8 cellular contexts compared by ENCODE assay signal in the genomic region with DNA sequence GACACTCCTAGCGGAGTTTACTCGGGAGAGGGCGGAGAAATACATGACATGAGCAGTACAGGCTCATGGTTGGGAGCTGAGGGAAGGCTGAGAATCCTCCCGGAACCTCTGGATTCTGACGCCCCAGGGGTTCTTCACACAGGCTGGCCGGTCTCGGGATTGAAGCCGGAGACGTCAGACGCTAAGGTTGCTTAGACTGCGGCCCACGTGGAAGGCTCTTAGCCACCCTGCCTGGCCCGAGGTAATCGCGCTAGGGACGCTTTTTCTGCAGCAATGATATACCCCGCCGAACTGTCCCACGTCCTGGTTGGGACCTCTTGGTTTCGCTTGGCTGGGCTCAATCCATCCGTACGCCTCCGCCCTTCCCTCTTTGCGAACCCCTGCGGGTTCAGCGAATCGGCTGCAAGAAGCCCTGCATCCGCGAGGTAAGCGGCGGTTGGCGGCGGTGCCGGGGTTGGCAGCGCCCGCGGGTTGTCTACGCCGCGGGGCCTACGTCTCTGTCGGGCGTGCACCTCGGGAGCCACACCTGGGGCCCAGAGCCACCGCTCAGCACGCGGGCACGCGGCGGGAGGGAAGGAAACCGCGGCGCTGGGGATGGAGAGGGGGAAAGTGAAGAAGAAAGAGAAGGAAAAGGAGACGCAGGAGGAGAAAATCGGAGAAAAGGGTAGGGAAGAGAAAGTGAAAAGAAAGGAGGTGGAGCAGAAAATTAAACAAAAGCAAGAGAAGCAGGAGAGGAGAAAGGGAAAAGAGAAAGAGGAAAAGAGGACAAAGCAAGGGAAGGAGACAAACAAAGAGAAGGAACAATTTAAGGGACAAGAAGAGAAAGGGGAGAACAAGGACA. TPM values are rescaled to one million over a fixed set of nuclear protein-coding genes. Genes with fewer than 3 reads are reported as not detected.
DNase-seq lines count a peak whose midpoint lies in the region; ATAC-seq and TF ChIP-seq lines count a peak whose summit lies in the region.

A gene with protein sequence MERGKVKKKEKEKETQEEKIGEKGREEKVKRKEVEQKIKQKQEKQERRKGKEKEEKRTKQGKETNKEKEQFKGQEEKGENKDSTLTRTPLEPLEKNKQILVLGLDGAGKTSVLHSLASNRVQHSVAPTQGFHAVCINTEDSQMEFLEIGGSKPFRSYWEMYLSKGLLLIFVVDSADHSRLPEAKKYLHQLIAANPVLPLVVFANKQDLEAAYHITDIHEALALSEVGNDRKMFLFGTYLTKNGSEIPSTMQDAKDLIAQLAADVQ (plus strand): TSS at position 523 of the 841 bp plus-strand sequence. CDS start 72 bp downstream, at position 595.

- H3K4ac ChIP-seq in trophoblast cell (ENCODE audit: low read depth, low read length) = no peak within 1 kb of the TSS

- no peak within 1 kb of the TSS for H4K12ac ChIP-seq in trophoblast cell (ENCODE audit: low read depth, low read length)

- H3K27me3 ChIP-seq in OCI-LY1 (ENCODE audit: insufficient read depth, low read length) (no peaks in the 10 kb centered on the region), cardiac muscle cell (peaks cover 16% of the 10 kb centered on the region), trophoblast cell (ENCODE audit: insufficient read depth, low read length) (peaks cover 19% of the 10 kb centered on the region), thyroid gland (no peaks in the 10 kb centered on the region)

- peak within 1 kb of the TSS; percentile 81 for H3K27ac Mint-ChIP-seq in activated naive CD4-positive, alpha-beta T cell treated with anti-CD3 and anti-CD28 coated beads, Interleukin-2, amount 50 U/mL, for 24 hours

- ATAC-seq in HG02571 (IDR thresholded peaks at IDR 0.05; ENCODE audit: unreplicated experiment) = peak; percentile 58
- no peak for ATAC-seq in GM18867 (IDR thresholded peaks at IDR 0.05; ENCODE audit: unreplicated experiment)

- no peak for TF ChIP-seq POLR2A in thyroid gland (IDR thresholded peaks at IDR 0.05)

- H3K23ac ChIP-seq in trophoblast cell (ENCODE audit: low read length) = no peak within 1 kb of the TSS

- H3K4me3 ChIP-seq in OCI-LY1 (ENCODE audit: low read depth, low read length, poor library complexity, severe bottlenecking) (peak within 1 kb of the TSS; percentile 49), cardiac muscle cell (peak within 1 kb of the TSS; percentile 29), trophoblast cell (ENCODE audit: low read depth, low read length) (peak within 1 kb of the TSS; percentile 53), thyroid gland (replicated peaks in 1 of 3) (peak within 1 kb of the TSS in 2 of 3 donors; percentile 2 to 45)

- H3K9ac ChIP-seq in OCI-LY1 (ENCODE audit: low read length) (no peak within 1 kb of the TSS; the same call in 1 of the 2 replicates), trophoblast cell (ENCODE audit: low read length) (no peak within 1 kb of the TSS)

- H3K79me1 ChIP-seq in trophoblast cell (ENCODE audit: low read length) = no peaks in the 10 kb centered on the region

- no peak within 1 kb of the TSS for H2BK120ac ChIP-seq in trophoblast cell (ENCODE audit: insufficient read depth, low read length, poor library complexity)

- H3K36me3 ChIP-seq in OCI-LY1 (ENCODE audit: insufficient read depth, low read length) (peaks cover 30% of the 10 kb centered on the region), cardiac muscle cell (peaks cover 15% of the 10 kb centered on the region), trophoblast cell (ENCODE audit: control insufficient read depth in 1 of 2, insufficient read depth in 2 of 2, low read length in 2 of 2) (peaks cover 5 to 6% of the 10 kb centered on the region in 2 experiments), thyroid gland (peaks cover 9 to 17% of the 10 kb centered on the region in 2 donors)

- no peak within 1 kb of the TSS for H4K91ac ChIP-seq in trophoblast cell (ENCODE audit: low read depth, low read length)

- H3K27me3 Mint-ChIP-seq in activated naive CD4-positive, alpha-beta T cell treated with anti-CD3 and anti-CD28 coated beads, Interleukin-2, amount 50 U/mL, for 24 hours = peaks cover 2% of the 10 kb centered on the region

- H3K4me1 ChIP-seq in OCI-LY1 (ENCODE audit: insufficient read depth, low read length, severe bottlenecking) (peaks cover 9% of the 10 kb centered on the region), cardiac muscle cell (ENCODE audit: low read depth) (peaks cover 7% of the 10 kb centered on the region), trophoblast cell (ENCODE audit: control insufficient read depth in 1 of 2, insufficient read depth in 2 of 2, low read length in 2 of 2) (peaks cover 6 to 10% of the 10 kb centered on the region in 2 experiments), thyroid gland (peaks cover 11% of the 10 kb centered on the region in 2 donors)

- H2AK5ac ChIP-seq in trophoblast cell (ENCODE audit: low read length) = no peak within 1 kb of the TSS

- H3K36me3 Mint-ChIP-seq in activated naive CD4-positive, alpha-beta T cell treated with anti-CD3 and anti-CD28 coated beads, Interleukin-2, amount 50 U/mL, for 24 hours = peaks cover 8% of the 10 kb centered on the region

- H3K14ac ChIP-seq in trophoblast cell (ENCODE audit: low read length) = no peak within 1 kb of the TSS

- no peaks in the 10 kb centered on the region for H3F3A ChIP-seq in OCI-LY1 (ENCODE audit: insufficient read depth, low read length)

- H3K9me3 ChIP-seq in OCI-LY1 (ENCODE audit: low read length) (no peaks in the 10 kb centered on the region), cardiac muscle cell (ENCODE audit: low read depth) (no peaks in the 10 kb centered on the region), trophoblast cell (ENCODE audit: insufficient read depth, low read depth, low read length) (no peaks in the 10 kb centered on the region), thyroid gland (no peaks in the 10 kb centered on the region)

- intact Hi-C loops in thyroid gland (cut with DNase I) = no loop called here

- no peaks in the 10 kb centered on the region for H4K20me1 ChIP-seq in OCI-LY1 (ENCODE audit: insufficient read depth, low read length)

- TF ChIP-seq CTCF in OCI-LY1 (IDR thresholded peaks at IDR 0.05; ENCODE audit: low read length) (no peak), cardiac muscle cell (IDR thresholded peaks at IDR 0.05; ENCODE audit: low read depth, low read length) (no peak), thyroid gland (IDR thresholded peaks at IDR 0.05) (no peak)

- no peak within 1 kb of the TSS for H4K8ac ChIP-seq in trophoblast cell (ENCODE audit: low read depth, low read length)

- DNase-seq in DMS79 treated with DMSO at 0.1 percent for 48 hours (lab: John Stamatoyannopoulos, UW) (peak; percentile 56), cardiac muscle cell (ENCODE audit: low read depth in 1 of 2, low spot score in 1 of 2) (peak; percentile 38 to 75), trophoblast cell (peak; percentile 37 to 56), thyroid gland (peak; percentile 62 to 64)

- no peaks in the 10 kb centered on the region for H3K9me2 ChIP-seq in OCI-LY1 (ENCODE audit: low read depth, low read length)

- H2AFZ ChIP-seq in OCI-LY1 (ENCODE audit: low read length) (no peak within 1 kb of the TSS), trophoblast cell (ENCODE audit: insufficient read depth, low read length, poor library complexity) (no peak within 1 kb of the TSS)

- H3K4me2 ChIP-seq in OCI-LY1 (ENCODE audit: low read length) (peak within 1 kb of the TSS; percentile 60), trophoblast cell (ENCODE audit: low read length) (peak within 1 kb of the TSS; percentile 98)

- no peaks in the 10 kb centered on the region for H3K79me2 ChIP-seq in OCI-LY1 (ENCODE audit: insufficient read depth, low read length)
- no peaks in the 10 kb centered on the region for H3K79me2 ChIP-seq in trophoblast cell (ENCODE audit: control insufficient read depth, insufficient read depth, low read length, poor library complexity)

- peaks cover 15% of the 10 kb centered on the region for H3K4me1 Mint-ChIP-seq in activated naive CD4-positive, alpha-beta T cell treated with anti-CD3 and anti-CD28 coated beads, Interleukin-2, amount 50 U/mL, for 24 hours

- no peak within 1 kb of the TSS for H2BK5ac ChIP-seq in trophoblast cell (ENCODE audit: low read depth, low read length, poor library complexity)

- H3K27ac ChIP-seq in OCI-LY1 (ENCODE audit: low read depth, low read length, poor library complexity, severe bottlenecking) (no peak within 1 kb of the TSS), cardiac muscle cell (no peak within 1 kb of the TSS), trophoblast cell (ENCODE audit: low read depth, low read length) (no peak within 1 kb of the TSS), thyroid gland (peak within 1 kb of the TSS in 1 of 3 donors; percentile 1)

- no peaks in the 10 kb centered on the region for H3K9me3 Mint-ChIP-seq in activated naive CD4-positive, alpha-beta T cell treated with anti-CD3 and anti-CD28 coated beads, Interleukin-2, amount 50 U/mL, for 24 hours

- H3K18ac ChIP-seq in trophoblast cell (ENCODE audit: low read length) = no peak within 1 kb of the TSS

- no peak within 1 kb of the TSS for H2BK12ac ChIP-seq in trophoblast cell (ENCODE audit: low read length)

- WGBS in trophoblast cell (ENCODE audit: extremely low coverage, insufficient coverage, insufficient read length) = no CpG with 5 or more reads among the region's 55 CpGs
- WGBS in thyroid gland, 2 donors = 3 to 4% methylated on average over 34 to 49 of the region's 55 CpGs

- H3K4me3 Mint-ChIP-seq in activated naive CD4-positive, alpha-beta T cell treated with anti-CD3 and anti-CD28 coated beads, Interleukin-2, amount 50 U/mL, for 24 hours = peak within 1 kb of the TSS; percentile 91

RNA-seq across cellular contexts. Expression of the gene that starts here (rescaled TPM):
- total RNA-seq in cardiac muscle cell (0.04 and 0.06 TPM in 2 replicates), thyroid gland (under 1 TPM in 1 of 4 donors, not detected in 3; 0.56 TPM)
- polyA plus RNA-seq in cardiac muscle cell = 0.06 and 0.98 TPM in 2 replicates
- 0.15 and 0.26 TPM in 2 replicates for polyA plus RNA-seq in trophoblast cell (2013)

Comparison
In these comparisons a context has a peak if more than half of its experiments do, and no peak if none do; other contexts are left out.
1. Peak in DNase-seq and H3K4me3 ChIP-seq in cardiac muscle cell; RNA of the gene not detected or under 1 TPM.
2. Peak in DNase-seq and H3K4me3 ChIP-seq in thyroid gland; RNA of the gene not detected or under 1 TPM.